Comparison of ENCODE assay signal across 2 cellular contexts in genomic region chr4:42404001-42404400, GRCh38.
TF ChIP-seq lines count a peak whose summit lies in the region.

No MANE protein-coding gene starts in this region.

TF ChIP-seq in K562, 482 proteins besides CTCF, POLR2A, EP300 and RAD21:
- TF ChIP-seq ZNF384 (IDR thresholded peaks at IDR 0.05; ENCODE audit: low read depth, low read length), result no peak
- TF ChIP-seq HNRNPK (IDR thresholded peaks at IDR 0.05; ENCODE audit: low read depth, low read length, poor library complexity, severe bottlenecking), result no peak

TF ChIP-seq in SK-N-SH, 30 proteins besides CTCF, POLR2A, EP300 and RAD21:
- TF ChIP-seq POLR2AphosphoS5 (IDR thresholded peaks at IDR 0.05; ENCODE audit: low read depth, low read length) (no peak), SIN3A (IDR thresholded peaks at IDR 0.05; ENCODE audit: borderline replicate concordance, low read depth, low read length) (no peak), JUND (IDR thresholded peaks at IDR 0.05) (no peak), USF2 (IDR thresholded peaks at IDR 0.05; ENCODE audit: borderline replicate concordance, low read depth, low read length) (no peak), IRF3 (IDR thresholded peaks at IDR 0.05; ENCODE audit: low read depth, low read length) (no peak), MEF2A (IDR thresholded peaks at IDR 0.05; ENCODE audit: borderline replicate concordance, low read depth) (no peak), TAF1 (IDR thresholded peaks at IDR 0.05; ENCODE audit: borderline replicate concordance, low read depth, low read length) (no peak), MAX (IDR thresholded peaks at IDR 0.05; ENCODE audit: low read depth) (no peak)
